ENCODE assay signal across 13 cellular contexts in genomic region chr11:62269654-62270278, GRCh38.
DNase-seq lines count a peak whose midpoint lies in the region; ATAC-seq and TF ChIP-seq lines count a peak whose summit lies in the region.
"Had no signal": no experiment of that assay in that cellular context is flagged by ENCODE, and none has a peak within 500 bp of the region (broad histone marks: within the 10 kb centered on the region; RNA-seq: fewer than 3 reads in every experiment).

Gene SCGB2A2 (plus strand): TSS chr11:62270158. CDS start chr11:62270217, 59 bp downstream.

- H3K36me3 Mint-ChIP-seq in effector memory CD8-positive, alpha-beta T cell (ENCODE audit: insufficient read depth) = no peaks in the 10 kb centered on the region
- H3K36me3 Mint-ChIP-seq: CD4-positive, alpha-beta memory T cell had no signal

- ATAC-seq in stimulated activated naive CD8-positive, alpha-beta T cell treated with anti-CD3 and anti-CD28 coated beads, Interleukin-15, Interleukin-2, amounts not matched to agents 100 U/mL and 50 U/mL, for 24 hours = no peak
- ATAC-seq in effector memory CD8-positive, alpha-beta T cell (replicated peaks) = no peak
- ATAC-seq in GM21529 (IDR thresholded peaks at IDR 0.05; ENCODE audit: unreplicated experiment) = no peak
- ATAC-seq: stimulated activated naive CD8-positive, alpha-beta T cell treated with anti-CD3 and anti-CD28 coated beads, Interleukin-15, amount 100 ng/mL, for 72 hours had no signal

- no peak within 1 kb of the TSS for H3K4me3 ChIP-seq in AG09309 (ENCODE audit: control insufficient read depth, low read depth, low read length)
- H3K4me3 ChIP-seq: adrenal gland had no signal

- peaks cover 35 to 51% of the 10 kb centered on the region in 2 donors for H3K27me3 Mint-ChIP-seq in effector memory CD8-positive, alpha-beta T cell

- H3K27ac Mint-ChIP-seq in effector memory CD8-positive, alpha-beta T cell = no peak within 1 kb of the TSS
- H3K27ac Mint-ChIP-seq: stimulated activated naive CD8-positive, alpha-beta T cell treated with anti-CD3 and anti-CD28 coated beads, Interleukin-15, amount 100 ng/mL, for 72 hours had no signal

- no peaks in the 10 kb centered on the region for H3K4me1 Mint-ChIP-seq in effector memory CD8-positive, alpha-beta T cell (ENCODE audit: low read depth in 2 of 2)
- H3K4me1 Mint-ChIP-seq: CD4-positive, alpha-beta memory T cell had no signal

- no peak within 1 kb of the TSS for H3K4me3 Mint-ChIP-seq in effector memory CD8-positive, alpha-beta T cell
- H3K4me3 Mint-ChIP-seq: CD4-positive, alpha-beta memory T cell; stimulated activated naive CD8-positive, alpha-beta T cell treated with anti-CD3 and anti-CD28 coated beads, Interleukin-15, amount 100 ng/mL, for 72 hours had no signal

- TF ChIP-seq CTCF in AG09309 (IDR thresholded peaks at IDR 0.05; ENCODE audit: control insufficient read depth, insufficient read depth, low read depth, low read length, missing control alignments) = peak; percentile 12
- TF ChIP-seq CTCF in GM12874 (IDR thresholded peaks at IDR 0.05; ENCODE audit: insufficient read depth, low read depth, low read length) = peak; percentile 12; the same call in 1 of the 2 replicates
- peak; percentile 83 for TF ChIP-seq CTCF in VCaP (conservative IDR thresholded peaks at IDR 0.05)

- H3K27ac ChIP-seq in VCaP = no peak within 1 kb of the TSS
- H3K27ac ChIP-seq: adrenal gland, neutrophil had no signal

- no peaks in the 10 kb centered on the region for H3K9me3 Mint-ChIP-seq in effector memory CD8-positive, alpha-beta T cell
- H3K9me3 Mint-ChIP-seq: CD4-positive, alpha-beta memory T cell; stimulated activated naive CD8-positive, alpha-beta T cell treated with anti-CD3 and anti-CD28 coated beads, Interleukin-15, amount 100 ng/mL, for 72 hours had no signal

- DNase-seq in AG09309 (ENCODE audit: low read depth) (no peak), iris pigment epithelial cell (ENCODE audit: low read depth) (peak; percentile 8), NOMO-1 treated with dmso at 0.1 percent for 144 hours (lab: John Stamatoyannopoulos, UW; ENCODE audit: unreplicated experiment) (no peak)
- no peak for DNase-seq in stimulated activated naive CD8-positive, alpha-beta T cell treated with anti-CD3 and anti-CD28 coated beads, Interleukin-15, Interleukin-2, amounts not matched to agents 100 U/mL and 50 U/mL, for 24 hours
- no peak for DNase-seq in effector memory CD8-positive, alpha-beta T cell
- DNase-seq: CD4-positive, alpha-beta memory T cell; NK-92 treated with Interleukin-12 subunit alpha and Interleukin-12 subunit beta, amount 100 ng/mL, for 24 hours; stimulated activated naive CD8-positive, alpha-beta T cell treated with anti-CD3 and anti-CD28 coated beads, Interleukin-15, amount 100 ng/mL, for 72 hours had no signal

Comparison
In these comparisons a context has a peak if more than half of its experiments do, and no peak if none do; other contexts are left out.
1. CTCF ChIP-seq: peak in every context shown above with its lines; median percentile 83 in VCaP; 12 in AG09309; 12 in GM12874.